ENCODE assay signal across 15 cellular contexts in the genomic region with DNA sequence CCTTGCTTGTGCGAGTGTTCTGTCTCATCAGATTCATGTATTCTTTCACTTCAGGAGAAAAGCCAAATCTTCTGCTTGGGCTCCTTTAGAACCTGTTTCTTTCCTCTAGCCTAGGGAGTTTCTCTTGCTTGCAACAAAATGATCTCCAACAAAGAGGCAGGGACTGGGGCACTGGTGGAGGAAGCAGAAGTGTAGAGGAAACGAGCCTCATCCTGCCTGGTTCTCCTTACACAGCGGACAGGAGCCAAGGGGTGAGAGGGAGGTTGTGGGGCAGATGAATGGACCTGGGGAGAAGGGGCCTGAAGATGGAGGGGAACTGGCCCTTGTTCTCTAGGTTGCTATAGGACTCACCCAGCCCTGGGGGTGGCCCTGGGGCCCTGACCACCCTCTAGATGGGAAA.
DNase-seq lines count a peak whose midpoint lies in the region; ATAC-seq, FAIRE-seq and TF ChIP-seq lines count a peak whose summit lies in the region.
"Had no signal": no experiment of that assay in that cellular context is flagged by ENCODE, and none has a peak within 500 bp of the region (broad histone marks: within the 10 kb centered on the region; RNA-seq: fewer than 3 reads in every experiment).

No MANE protein-coding gene starts in this region.

- no peak for TF ChIP-seq CTCF in heart right ventricle (IDR thresholded peaks at IDR 0.05)

- H2BK15ac ChIP-seq in neuronal stem cell (ENCODE audit: low read length): peak overlapping the region; percentile 49

- peak; percentile 37 for ATAC-seq in Right ventricle myocardium inferior
- peak in 6 of 8 donors; percentile 24 to 61 (median 51) for ATAC-seq in heart right ventricle
- no peak for ATAC-seq in HG02763 (IDR thresholded peaks at IDR 0.05; ENCODE audit: unreplicated experiment)
- ATAC-seq in GM18498 (IDR thresholded peaks at IDR 0.05; ENCODE audit: unreplicated experiment): no peak

- H3K23ac ChIP-seq in neuronal stem cell (ENCODE audit: low read depth, low read length, poor library complexity): peak overlapping the region; percentile 5

- intact Hi-C loops in Right ventricle myocardium inferior (cut with DNase I) (no loop called here), cardiac septum (cut with DNase I) (no loop called here), heart right ventricle (cut with DNase I) (loop anchor here in 1 of 10 donors (10.0 kb wide), 1 partner anchor 298 kb away; no protein-coding TSS in a partner anchor)

- no peak overlapping the region for H2AFZ ChIP-seq in neuronal stem cell (ENCODE audit: low read length)
- H2AFZ ChIP-seq: GM23338 had no signal

- H2BK120ac ChIP-seq in neuronal stem cell (ENCODE audit: low read depth, low read length): no peak overlapping the region

- H3K4me1 ChIP-seq in heart right ventricle (peaks cover 0 to 34% (median 6%) of the 10 kb centered on the region in 9 donors), neuronal stem cell (ENCODE audit: control insufficient read depth in 2 of 2, insufficient read depth in 1 of 2, low read depth in 1 of 2, low read length in 2 of 2) (no peaks in the 10 kb centered on the region)

- no peak overlapping the region for H3K4me2 ChIP-seq in neuronal stem cell (ENCODE audit: insufficient read depth, low read length, poor library complexity, severe bottlenecking)
- H3K4me2 ChIP-seq: GM23338 had no signal

- no peak overlapping the region for H4K8ac ChIP-seq in neuronal stem cell (ENCODE audit: low read depth, low read length)

- no peak overlapping the region for H4K91ac ChIP-seq in neuronal stem cell (ENCODE audit: low read depth, low read length, poor library complexity)

- peak overlapping the region; percentile 14 for H3K14ac ChIP-seq in neuronal stem cell (ENCODE audit: low read length)

- FAIRE-seq in GM12892 (lab: Jason Lieb, UNC): no peak
- FAIRE-seq: urothelium cell line had no signal

- H2BK12ac ChIP-seq in neuronal stem cell (ENCODE audit: low read length): no peak overlapping the region

- H3K9me3 ChIP-seq in heart right ventricle (no peaks in the 10 kb centered on the region), neuronal stem cell (replicated peaks in 1 of 2; ENCODE audit: control insufficient read depth in 2 of 2, insufficient read depth in 1 of 2, low read depth in 1 of 2, low read length in 2 of 2) (no peaks in the 10 kb centered on the region)
- H3K9me3 ChIP-seq: prostate gland had no signal

- H2AK5ac ChIP-seq in neuronal stem cell (ENCODE audit: low read depth, low read length): peak overlapping the region; percentile 50

- H3K4ac ChIP-seq in neuronal stem cell (ENCODE audit: low read length): no peak overlapping the region

- 66 to 83% methylated on average over 3 of the region's 3 CpGs for WGBS in heart right ventricle, 2 donors
- no CpG with 5 or more reads among the region's 3 CpGs for WGBS in neuronal stem cell (ENCODE audit: extremely low coverage in 2 of 2, insufficient read length in 2 of 2, insufficient replicate concordance in 1 of 2), 2 donors

- H3K4me3 ChIP-seq in heart right ventricle (no peak overlapping the region), neuronal stem cell (ENCODE audit: low read length in 2 of 2) (no peak overlapping the region)
- H3K4me3 ChIP-seq: GM23338, prostate gland had no signal

- H3K27ac ChIP-seq in heart right ventricle (peak overlapping the region in 1 of 10 donors; percentile 65), neuronal stem cell (replicated peaks; ENCODE audit: low read length) (no peak overlapping the region)

- H3K27me3 ChIP-seq in heart right ventricle (no peaks in the 10 kb centered on the region), neuronal stem cell (ENCODE audit: control insufficient read depth in 3 of 3, insufficient read depth in 3 of 3, low read depth in 1 of 3, low read length in 3 of 3) (no peaks in the 10 kb centered on the region)

- H3K18ac ChIP-seq in neuronal stem cell (ENCODE audit: low read length): no peak overlapping the region

- H3K79me1 ChIP-seq in neuronal stem cell (ENCODE audit: low read depth, low read length): no peaks in the 10 kb centered on the region

- DNase-seq in Right ventricle myocardium inferior (ENCODE audit: missing footprints) (no peak), cardiac septum (ENCODE audit: low spot score) (no peak), heart right ventricle (no peak), neuronal stem cell (ENCODE audit: low spot score) (no peak), GM12892 (ENCODE audit: insufficient read length) (no peak), NCI-H1048 (lab: John Stamatoyannopoulos, UW) (no peak)
- DNase-seq: activated CD4-positive, CD25-positive, alpha-beta regulatory T cell; effector CD8-positive, alpha-beta T cell; NCI-H1092; T-cell had no signal

- no peak for TF ChIP-seq POLR2A in GM12892 (IDR thresholded peaks at IDR 0.05; ENCODE audit: low read depth, low read length)

- H3K36me3 ChIP-seq in heart right ventricle (peaks cover 0 to 17% (median 0%) of the 10 kb centered on the region in 9 donors), neuronal stem cell (replicated peaks in 1 of 2; ENCODE audit: control insufficient read depth in 2 of 2, insufficient read depth in 2 of 2, low read length in 2 of 2) (no peaks in the 10 kb centered on the region)
- H3K36me3 ChIP-seq: prostate gland had no signal

- H3K9ac ChIP-seq in neuronal stem cell (ENCODE audit: low read depth, low read length, poor library complexity): peak overlapping the region; percentile 60

- H2BK5ac ChIP-seq in neuronal stem cell (ENCODE audit: low read length): no peak overlapping the region

Comparison
In these comparisons a context has a peak if more than half of its experiments do, and no peak if none do; other contexts are left out.
1. ATAC-seq: peak in Right ventricle myocardium inferior (single experiment) and heart right ventricle (6 of 8); none in HG02763 (single experiment) and GM18498 (single experiment).